Comparison of ENCODE assay signal across 10 cellular contexts in genomic region chr2:165743442-165743841, GRCh38. TPM values are rescaled to one million over a fixed set of nuclear protein-coding genes. Genes with fewer than 3 reads are reported as not detected.
A peak's percentile ranks its signal among the peaks of the same experiment; 100 is the strongest.
DNase-seq lines count a peak whose midpoint lies in the region; ATAC-seq, FAIRE-seq and TF ChIP-seq lines count a peak whose summit lies in the region.
"Had no signal": no experiment of that assay in that cellular context is flagged by ENCODE, and none has a peak within 500 bp of the region (broad histone marks: within the 10 kb centered on the region; RNA-seq: fewer than 3 reads in every experiment).

No MANE protein-coding gene starts in this region.

- ATAC-seq in GM18511 (IDR thresholded peaks at IDR 0.05; ENCODE audit: unreplicated experiment) (peak; percentile 99), GM21526 (IDR thresholded peaks at IDR 0.05; ENCODE audit: low FRiP score, unreplicated experiment) (peak; percentile 98), HG03159 (IDR thresholded peaks at IDR 0.05; ENCODE audit: unreplicated experiment) (peak; percentile 99)

- H3K36me3 ChIP-seq in SK-N-SH (replicated peaks in 1 of 2; ENCODE audit: control insufficient read depth in 1 of 2, insufficient read depth in 2 of 2, low read length in 1 of 2): no peaks in the 10 kb centered on the region

- 67% methylated on average over 2 of the region's 2 CpGs for WGBS in SK-N-SH (ENCODE audit: low lambda C conversion rate)

- FAIRE-seq in frontal cortex (lab: Jason Lieb, UNC): no peak

- H3F3A ChIP-seq in SK-N-SH (replicated peaks; ENCODE audit: insufficient read depth): no peaks in the 10 kb centered on the region

- H3K4me2 ChIP-seq in SK-N-SH: no peak overlapping the region

- no peak for TF ChIP-seq RAD21 in SK-N-SH (IDR thresholded peaks at IDR 0.05; ENCODE audit: low read length)

- H3K27ac ChIP-seq in SK-N-SH (ENCODE audit: low read depth in 2 of 2, low read length in 1 of 2): no peak overlapping the region

- H3K4me1 ChIP-seq in SK-N-SH (ENCODE audit: control insufficient read depth in 1 of 2, insufficient read depth in 2 of 2, low read depth in 1 of 2, low read length in 1 of 2): no peaks in the 10 kb centered on the region

- H3K9me3 ChIP-seq in SK-N-SH: no peaks in the 10 kb centered on the region

- CTCF ChIA-PET in SK-N-SH (lab: Yijun Ruan, JAX): no interaction called here

- peak; percentile 84 for DNase-seq in SIG-M5 treated with dmso at 0.1 percent for 504 hours (lab: John Stamatoyannopoulos, UW; ENCODE audit: unreplicated experiment)
- no peak for DNase-seq in SK-N-SH
- DNase-seq in NCI-H1105 (lab: John Stamatoyannopoulos, UW): no peak
- DNase-seq in frontal cortex (ENCODE audit: low spot score in 2 of 2): no peak
- DNase-seq in stimulated activated CD4-positive, alpha-beta T cell treated with anti-CD3 and anti-CD28 coated beads, Interleukin-4, amount 100 ng/mL, for 1 hour: no peak
- DNase-seq: occipital lobe, T-helper 1 cell had no signal

- TF ChIP-seq CTCF in SK-N-SH (IDR thresholded peaks at IDR 0.05): no peak

- no peaks in the 10 kb centered on the region for H3K27me3 ChIP-seq in SK-N-SH (ENCODE audit: insufficient read depth)

- no peak for TF ChIP-seq EP300 in SK-N-SH (IDR thresholded peaks at IDR 0.05; ENCODE audit: borderline replicate concordance in 1 of 2, low read depth in 1 of 2, low read length in 1 of 2)

- no peaks in the 10 kb centered on the region for H4K20me1 ChIP-seq in SK-N-SH (ENCODE audit: insufficient read depth)

- no peak overlapping the region for H3K4me3 ChIP-seq in SK-N-SH (ENCODE audit: low read depth in 2 of 2, low read length in 1 of 2)

- POLR2A ChIA-PET in SK-N-SH (lab: Yijun Ruan, JAX): no interaction called here

- H2AFZ ChIP-seq in SK-N-SH (ENCODE audit: low read depth): no peak overlapping the region

- H3K79me2 ChIP-seq in SK-N-SH (ENCODE audit: insufficient read depth): no peaks in the 10 kb centered on the region

- no peak overlapping the region for H3K9ac ChIP-seq in SK-N-SH

- H3K9me2 ChIP-seq in SK-N-SH: no peaks in the 10 kb centered on the region; the same call in 1 of the 2 replicates

TF ChIP-seq in SK-N-SH, 30 proteins besides CTCF, POLR2A, EP300 and RAD21:
- TF ChIP-seq EZH2phosphoT487 (IDR thresholded peaks at IDR 0.05; ENCODE audit: borderline replicate concordance, low read depth) (no peak), JUND (IDR thresholded peaks at IDR 0.05) (no peak), RFX5 (IDR thresholded peaks at IDR 0.05; ENCODE audit: low read length) (no peak), SMC3 (IDR thresholded peaks at IDR 0.05; ENCODE audit: low read depth, low read length) (no peak), POLR2AphosphoS5 (IDR thresholded peaks at IDR 0.05; ENCODE audit: low read depth, low read length) (no peak), IRF3 (IDR thresholded peaks at IDR 0.05; ENCODE audit: low read depth, low read length) (no peak), FOSL2 (IDR thresholded peaks at IDR 0.05; ENCODE audit: borderline replicate concordance, low read depth) (no peak), SIN3A (IDR thresholded peaks at IDR 0.05; ENCODE audit: borderline replicate concordance, low read depth, low read length) (no peak), MEF2A (IDR thresholded peaks at IDR 0.05; ENCODE audit: borderline replicate concordance, low read depth) (no peak), ELF1 (IDR thresholded peaks at IDR 0.05) (no peak), FOXJ3 (CRISPR knock-in tag; IDR thresholded peaks at IDR 0.05) (no peak), RXRA (IDR thresholded peaks at IDR 0.05; ENCODE audit: borderline replicate concordance, low read depth) (no peak), TAF1 (IDR thresholded peaks at IDR 0.05; ENCODE audit: borderline replicate concordance, low read depth, low read length) (no peak), MXI1 (IDR thresholded peaks at IDR 0.05; ENCODE audit: low read depth, low read length) (no peak), TCF12 (IDR thresholded peaks at IDR 0.05) (no peak), GABPA (IDR thresholded peaks at IDR 0.05; ENCODE audit: low read depth) (no peak), MAX (IDR thresholded peaks at IDR 0.05; ENCODE audit: low read depth) (no peak), NRF1 (IDR thresholded peaks at IDR 0.05; ENCODE audit: low read depth, low read length) (no peak), FOXM1 (IDR thresholded peaks at IDR 0.05; ENCODE audit: low read depth) (no peak)
- TF ChIP-seq, protein P1, sequence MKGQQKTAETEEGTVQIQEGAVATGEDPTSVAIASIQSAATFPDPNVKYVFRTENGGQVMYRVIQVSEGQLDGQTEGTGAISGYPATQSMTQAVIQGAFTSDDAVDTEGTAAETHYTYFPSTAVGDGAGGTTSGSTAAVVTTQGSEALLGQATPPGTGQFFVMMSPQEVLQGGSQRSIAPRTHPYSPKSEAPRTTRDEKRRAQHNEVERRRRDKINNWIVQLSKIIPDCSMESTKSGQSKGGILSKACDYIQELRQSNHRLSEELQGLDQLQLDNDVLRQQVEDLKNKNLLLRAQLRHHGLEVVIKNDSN (IDR thresholded peaks at IDR 0.05; ENCODE audit: borderline replicate concordance, low read depth): no peak

RNA-seq across cellular contexts. Expression of gene GALNT3, which starts 50.6 kb away (rescaled TPM):
- 0.05 and 0.26 TPM in 2 replicates for polyA plus RNA-seq in SK-N-SH (2012; rRNA removed)
- polyA plus RNA-seq in SK-N-SH (2012; cell fraction: cytosol; rRNA removed): 0.01 and 0.03 TPM in 2 replicates
- polyA plus RNA-seq in SK-N-SH (2012; cell fraction: nucleus; rRNA removed): 0.63 and 1.4 TPM in 2 replicates
- total RNA-seq in frontal cortex: 3.7 TPM
